8 cellular contexts compared by ENCODE assay signal in genomic region chr5:151319334-151319733, GRCh38. TPM values are rescaled to one million over a fixed set of nuclear protein-coding genes. Genes with fewer than 3 reads are reported as not detected.
DNase-seq lines count a peak whose midpoint lies in the region; ATAC-seq, FAIRE-seq and TF ChIP-seq lines count a peak whose summit lies in the region.

No MANE protein-coding gene starts in this region.

- DNase-seq in ACHN (peak; percentile 22), GM18507 (ENCODE audit: extremely low spot score, insufficient read length, low read depth) (peak; percentile 8), RKO (ENCODE audit: low spot score) (peak; percentile 32), left cardiac atrium (no peak), ureter (ENCODE audit: low spot score) (no peak), natural killer cell (no peak), T-helper 9 cell (no peak)

- no peak overlapping the region for H3K4me3 Mint-ChIP-seq in natural killer cell

- ATAC-seq in HG03066 (IDR thresholded peaks at IDR 0.05; ENCODE audit: low read depth, unreplicated experiment) (peak; percentile 75), left cardiac atrium (peak; percentile 81 to 94), natural killer cell (no peak)

- in situ Hi-C loops in ACHN (cut with HindIII; ENCODE audit: low pct_ligation_motif_present, low pct_unique_long_range_greater_than_20kb, low sequenced_read_pairs): no loop called here

- H3K36me3 Mint-ChIP-seq in natural killer cell: no peaks in the 10 kb centered on the region

- FAIRE-seq in GM18507 (lab: Jason Lieb, UNC): peak; percentile 67

- peaks cover 0 to 10% of the 10 kb centered on the region in 2 donors for H3K27me3 Mint-ChIP-seq in natural killer cell (ENCODE audit: low read depth in 2 of 2)

- H3K4me1 Mint-ChIP-seq in natural killer cell: no peaks in the 10 kb centered on the region

- no peak for TF ChIP-seq CTCF in natural killer cell (IDR thresholded peaks at IDR 0.05)

- H3K27ac Mint-ChIP-seq in natural killer cell: no peak overlapping the region

- H3K9me3 Mint-ChIP-seq in natural killer cell: no peaks in the 10 kb centered on the region

- intact Hi-C loops in left cardiac atrium (cut with DNase I): no loop called here
- intact Hi-C loops in natural killer cell (cut with micrococcal nuclease): no loop called here

RNA-seq across cellular contexts. Expression of gene SLC36A3, which starts 15.8 kb away (rescaled TPM):
- total RNA-seq in left cardiac atrium: not detected
- total RNA-seq in ureter: not detected
- total RNA-seq in natural killer cell: not detected

RNA-seq across cellular contexts. Expression of gene SLC36A2, which starts 28.0 kb away (rescaled TPM):
- under 1 TPM in 1 of 2 donors, not detected in 1; 0.29 TPM for total RNA-seq in left cardiac atrium
- total RNA-seq in ureter: not detected
- not detected for total RNA-seq in natural killer cell

Comparison
In these comparisons a context has a peak if more than half of its experiments do, and no peak if none do; other contexts are left out.
1. DNase-seq: peak in ACHN (single experiment), GM18507 (single experiment) and RKO (single experiment); none in left cardiac atrium (single experiment), ureter (single experiment), natural killer cell (single experiment) and T-helper 9 cell (single experiment).
2. ATAC-seq: peak in HG03066 (single experiment) and left cardiac atrium (2 of 2); none in natural killer cell (0 of 3).